ENCODE assay signal across 8 cellular contexts in the genomic region with DNA sequence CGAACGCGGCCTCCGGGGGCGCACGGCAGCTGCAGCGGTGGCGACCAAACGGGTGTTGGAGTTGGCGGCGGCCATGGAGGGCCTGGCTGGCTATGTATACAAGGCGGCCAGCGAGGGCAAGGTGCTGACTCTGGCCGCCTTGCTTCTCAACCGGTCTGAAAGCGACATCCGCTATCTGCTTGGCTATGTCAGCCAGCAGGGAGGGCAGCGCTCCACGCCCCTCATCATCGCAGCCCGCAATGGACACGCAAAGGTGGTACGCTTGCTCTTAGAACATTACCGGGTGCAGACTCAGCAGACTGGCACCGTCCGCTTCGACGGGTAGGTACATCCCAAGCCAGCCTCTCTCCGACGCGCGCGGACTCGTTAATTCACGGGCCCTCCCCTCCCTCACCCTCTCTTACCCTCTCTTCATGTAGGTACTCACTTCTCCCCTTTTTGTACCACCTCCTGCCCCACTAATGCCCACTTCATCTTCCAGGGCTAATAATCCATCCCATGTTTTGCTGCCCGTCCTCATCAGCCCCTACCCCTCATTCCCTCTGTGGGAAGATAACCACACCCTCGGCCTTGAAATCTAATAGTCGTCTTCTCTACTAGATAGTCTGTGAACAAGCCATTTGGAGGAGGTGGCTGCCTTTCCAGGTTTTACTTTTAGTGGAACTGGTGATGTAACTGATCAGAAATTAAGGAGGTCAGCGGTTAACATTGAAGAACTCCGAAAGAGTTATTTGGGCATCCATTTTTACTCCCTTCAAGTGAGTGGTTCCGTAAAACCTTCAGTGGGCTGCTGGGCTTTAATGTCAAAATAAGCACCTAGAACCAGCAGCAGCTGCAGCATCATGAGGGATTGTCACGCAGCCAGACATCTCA. TPM values are rescaled to one million over a fixed set of nuclear protein-coding genes. Genes with fewer than 3 reads are reported as not detected.
DNase-seq lines count a peak whose midpoint lies in the region; ATAC-seq and TF ChIP-seq lines count a peak whose summit lies in the region.

No MANE protein-coding gene starts in this region.

- TF ChIP-seq CTCF in GM12865 (IDR thresholded peaks at IDR 0.05; ENCODE audit: insufficient read depth, low read depth, low read length, missing control alignments) (peak; percentile 51), body of pancreas (IDR thresholded peaks at IDR 0.05) (peak in 4 of 7 experiments; percentile 34 to 50 (median 46)), left lung (IDR thresholded peaks at IDR 0.05) (no peak)

- intact Hi-C loops in body of pancreas (cut with DNase I) (no loop called here), left lung (cut with DNase I) (no loop called here)

- no peak for TF ChIP-seq POLR2A in body of pancreas (IDR thresholded peaks at IDR 0.05)

- H3K27me3 ChIP-seq in body of pancreas (no peaks in the 10 kb centered on the region), left lung (no peaks in the 10 kb centered on the region)

- H3K4me1 ChIP-seq in body of pancreas (peaks cover 43% of the 10 kb centered on the region), left lung (peaks cover 19 to 57% of the 10 kb centered on the region in 2 donors)

- WGBS in body of pancreas, 2 donors = 0 to 1% methylated on average over 29 to 42 of the region's 42 CpGs

- H3K36me3 ChIP-seq in body of pancreas (replicated peaks in 1 of 2; ENCODE audit: insufficient read depth in 1 of 2, low read depth in 2 of 2) (no peaks in the 10 kb centered on the region), left lung (no peaks in the 10 kb centered on the region)

- ATAC-seq in HG03025 (IDR thresholded peaks at IDR 0.05; ENCODE audit: low FRiP score, unreplicated experiment) (peak; percentile 47), body of pancreas (peak; percentile 1), left lung (peak; percentile 0), GM19035 (IDR thresholded peaks at IDR 0.05; ENCODE audit: unreplicated experiment) (no peak)

- H3K27ac ChIP-seq in body of pancreas = peak overlapping the region; percentile 79 to 98 (median 92)
- H3K27ac ChIP-seq in left lung = peak overlapping the region; percentile 95 to 97
- H3K27ac ChIP-seq in substantia nigra (ENCODE audit: low read depth, low read length, poor library complexity, severe bottlenecking) = peak overlapping the region; percentile 99

- H3K9me3 ChIP-seq in body of pancreas (no peaks in the 10 kb centered on the region), left lung (no peaks in the 10 kb centered on the region)

- peak; percentile 23 for DNase-seq in GM12865 (ENCODE audit: low read depth)
- DNase-seq in OCI-M1 (lab: John Stamatoyannopoulos, UW) = peak; percentile 77
- DNase-seq in body of pancreas = peak in 3 of 4 donors; percentile 64 to 74 (median 74)
- no peak for DNase-seq in left lung
- peak in 8 of 49 donors; percentile 42 to 72 (median 69) for DNase-seq in substantia nigra (lab: John Stamatoyannopoulos, UW)
- DNase-seq in HK-2 (ENCODE audit: unreplicated experiment) = no peak

- H3K4me3 ChIP-seq in GM12865 (ENCODE audit: low read depth, low read length) (peak overlapping the region; percentile 69), body of pancreas (peak overlapping the region; percentile 79 to 88), left lung (peak overlapping the region; percentile 66 to 79)

RNA-seq across cellular contexts. Expression of a gene that starts 1.0 kb away (rescaled TPM):
- 10 to 100 TPM; 10.5 to 19.7 TPM for total RNA-seq in body of pancreas
- total RNA-seq in left lung = 10 to 100 TPM; 44.1 to 44.4 TPM

RNA-seq across cellular contexts. Expression of a gene that starts 49.1 kb away (rescaled TPM):
- total RNA-seq in body of pancreas = 10 to 100 TPM; 12.7 to 21.1 TPM
- 10 to 100 TPM; 28.3 to 50.3 TPM for total RNA-seq in left lung

Comparison
In these comparisons a context has a peak if more than half of its experiments do, and no peak if none do; other contexts are left out.
1. DNase-seq: peak in GM12865 (single experiment), OCI-M1 (single experiment) and body of pancreas (3 of 4); none in left lung (0 of 2) and HK-2 (single experiment).
2. CTCF ChIP-seq: peak in GM12865 (single experiment) and body of pancreas (4 of 7); none in left lung (0 of 2).
3. Peak in every context shown above with its lines, with median percentiles within 50 percentile points of each other: H3K4me3 ChIP-seq and H3K27ac ChIP-seq.